ENCODE assay signal across 25 cellular contexts in genomic region chr14:104222396-104223036, GRCh38.
DNase-seq lines count a peak whose midpoint lies in the region; ATAC-seq and TF ChIP-seq lines count a peak whose summit lies in the region.
"Had no signal": no experiment of that assay in that cellular context is flagged by ENCODE, and none has a peak within 500 bp of the region (broad histone marks: within the 10 kb centered on the region; RNA-seq: fewer than 3 reads in every experiment).

No MANE protein-coding gene starts in this region.

- H3K4me1 Mint-ChIP-seq in glutamatergic neuron (ENCODE audit: low read depth, unreplicated experiment) (peaks cover 30% of the 10 kb centered on the region), nephron (peaks cover 47% of the 10 kb centered on the region)

- DNase-seq in A673 (ENCODE audit: low spot score) (no peak), SJCRH30 (peak in 1 of 2 experiments; percentile 26), glutamatergic neuron (peak; percentile 8), erythroblast (lab: John Stamatoyannopoulos, UW) (no peak), esophagus squamous epithelium (lab: John Stamatoyannopoulos, UW) (no peak), COLO668 (lab: John Stamatoyannopoulos, UW; ENCODE audit: unreplicated experiment) (no peak)
- DNase-seq: ACHN; activated CD4-positive, alpha-beta T cell treated with anti-CD3 and anti-CD28 coated beads for 4 hours; activated CD8-positive, alpha-beta T cell treated with anti-CD3 and anti-CD28 coated beads, Interleukin-2, amount 10 ng/mL, durations not matched to agents 7 days and 5 days; GOT3; HFFc6; IMR-90; islet precursor cell; NCI-H1048; OCI-M1; Right ventricle myocardium superior; stimulated activated CD4-positive, alpha-beta T cell treated with anti-CD3 and anti-CD28 coated beads, Interleukin-12 subunit alpha, Interleukin-12 subunit beta, amount 100 ng/mL, for 4 hours; stimulated activated CD4-positive, alpha-beta T cell treated with anti-CD3 and anti-CD28 coated beads, Interleukin-2, amount 100 ng/mL, for 48 hours; stomach had no signal

- 69 to 95% methylated on average over 3 to 5 of the region's 11 CpGs for WGBS in esophagus squamous epithelium, 2 donors

- H3K9me3 ChIP-seq in A673 (ENCODE audit: low read depth, low read length, poor library complexity, severe bottlenecking) (peaks cover 4% of the 10 kb centered on the region), SJCRH30 (replicated peaks) (0 out of 2 replicates have a peak, but pooled peaks cover 2% of the 10 kb centered on the region), esophagus squamous epithelium (peaks cover 0 to 12% (median 3%) of the 10 kb centered on the region in 3 donors)
- H3K9me3 ChIP-seq: pancreas had no signal

- no peaks in the 10 kb centered on the region for H3K36me3 ChIP-seq in A673 (ENCODE audit: insufficient read depth, low read length, poor library complexity, severe bottlenecking)
- peaks cover 7% of the 10 kb centered on the region; the same call in 1 of the 2 replicates for H3K36me3 ChIP-seq in SJCRH30
- no peaks in the 10 kb centered on the region for H3K36me3 ChIP-seq in esophagus squamous epithelium
- H3K36me3 ChIP-seq: pancreas, stomach had no signal

- H3K36me3 Mint-ChIP-seq in glutamatergic neuron (ENCODE audit: unreplicated experiment) (no peaks in the 10 kb centered on the region), nephron (ENCODE audit: low read depth) (no peaks in the 10 kb centered on the region)
- H3K36me3 Mint-ChIP-seq: activated naive CD4-positive, alpha-beta T cell treated with anti-CD3 and anti-CD28 coated beads, Interleukin-2, amount 50 U/mL, for 24 hours had no signal

- H3K27ac Mint-ChIP-seq in glutamatergic neuron (ENCODE audit: unreplicated experiment) (no peak overlapping the region), nephron (peak overlapping the region in 2 of 3 experiments; percentile 53 to 54)
- H3K27ac Mint-ChIP-seq: activated CD8-positive, alpha-beta T cell treated with anti-CD3 and anti-CD28 coated beads, Interleukin-2, amount 10 ng/mL, durations not matched to agents 7 days and 5 days; activated naive CD4-positive, alpha-beta T cell treated with anti-CD3 and anti-CD28 coated beads, Interleukin-2, amount 50 U/mL, for 24 hours; HFFc6 had no signal

- TF ChIP-seq POLR2A in erythroblast (IDR thresholded peaks at IDR 0.05; ENCODE audit: low read length) (no peak), esophagus squamous epithelium (IDR thresholded peaks at IDR 0.05) (no peak)

- no peaks in the 10 kb centered on the region for H3K27me3 ChIP-seq in A673 (replicated peaks; ENCODE audit: insufficient read depth, low read depth, low read length, poor library complexity)
- H3K27me3 ChIP-seq in SJCRH30: no peaks in the 10 kb centered on the region
- H3K27me3 ChIP-seq in esophagus squamous epithelium: peaks cover 0 to 52% (median 0%) of the 10 kb centered on the region in 4 donors
- H3K27me3 ChIP-seq: pancreas had no signal

- TF ChIP-seq CTCF in A673 (conservative IDR thresholded peaks at IDR 0.05; ENCODE audit: low read depth, low read length): no peak
- TF ChIP-seq CTCF in glutamatergic neuron (IDR thresholded peaks at IDR 0.05; ENCODE audit: partially characterized antibody, unreplicated experiment): no peak
- no peak for TF ChIP-seq CTCF in nephron (IDR thresholded peaks at IDR 0.05; ENCODE audit: unreplicated experiment in 3 of 3)
- TF ChIP-seq CTCF in esophagus squamous epithelium (IDR thresholded peaks at IDR 0.05): no peak

- H3K4me3 Mint-ChIP-seq in glutamatergic neuron (ENCODE audit: unreplicated experiment) (no peak overlapping the region), nephron (peak overlapping the region in 2 of 3 experiments; percentile 34 to 60)
- H3K4me3 Mint-ChIP-seq: activated CD8-positive, alpha-beta T cell treated with anti-CD3 and anti-CD28 coated beads, Interleukin-2, amount 10 ng/mL, durations not matched to agents 7 days and 5 days; activated naive CD4-positive, alpha-beta T cell treated with anti-CD3 and anti-CD28 coated beads, Interleukin-2, amount 50 U/mL, for 24 hours; HFFc6 had no signal

- POLR2A ChIA-PET in A673 (lab: Charles Lee; ENCODE audit: low non-redundant PET): no interaction called here

- peak overlapping the region; percentile 93 for H3K27ac ChIP-seq in A673 (ENCODE audit: low read depth, low read length, poor library complexity, severe bottlenecking)
- peak overlapping the region; percentile 97 for H3K27ac ChIP-seq in SJCRH30
- no peak overlapping the region for H3K27ac ChIP-seq in esophagus squamous epithelium
- H3K27ac ChIP-seq: pancreas, stomach had no signal

- H3K9me3 Mint-ChIP-seq in glutamatergic neuron (ENCODE audit: unreplicated experiment) (peaks cover 4% of the 10 kb centered on the region), nephron (no peaks in the 10 kb centered on the region)
- H3K9me3 Mint-ChIP-seq: activated naive CD4-positive, alpha-beta T cell treated with anti-CD3 and anti-CD28 coated beads, Interleukin-2, amount 50 U/mL, for 24 hours had no signal

- BruUV-seq in A673 (replicated peaks; lab: Mats Ljungman, UMichigan): no TSS peak

- ATAC-seq in GM21360 (IDR thresholded peaks at IDR 0.05; ENCODE audit: unreplicated experiment): no peak
- ATAC-seq: GM12878 had no signal

- intact Hi-C loops in A673 (cut with micrococcal nuclease; ENCODE audit: unreplicated experiment): no loop called here
- intact Hi-C loops in esophagus squamous epithelium (cut with DNase I): no loop called here

- peaks cover 3% of the 10 kb centered on the region for H3K27me3 Mint-ChIP-seq in glutamatergic neuron (ENCODE audit: unreplicated experiment)
- H3K27me3 Mint-ChIP-seq in nephron (ENCODE audit: low read depth): peaks cover 31% of the 10 kb centered on the region

- H3K4me1 ChIP-seq in A673 (ENCODE audit: insufficient read depth, low read length, poor library complexity, severe bottlenecking) (peaks cover 53% of the 10 kb centered on the region), SJCRH30 (peaks cover 58% of the 10 kb centered on the region), esophagus squamous epithelium (peaks cover 0 to 20% (median 0%) of the 10 kb centered on the region in 3 donors)

- CTCF ChIA-PET in A673 (lab: Charles Lee): no interaction called here

- no peak overlapping the region for H3K4me3 ChIP-seq in A673 (ENCODE audit: low read depth, low read length, poor library complexity, severe bottlenecking)
- H3K4me3 ChIP-seq in SJCRH30: peak overlapping the region; percentile 70
- H3K4me3 ChIP-seq in esophagus squamous epithelium: no peak overlapping the region
- H3K4me3 ChIP-seq: GM12878, lung, pancreas had no signal

Comparison
In these comparisons a context has a peak if more than half of its experiments do, and no peak if none do; other contexts are left out.
1. H3K27ac ChIP-seq: peak in A673 (single experiment) and SJCRH30 (single experiment); none in esophagus squamous epithelium (0 of 4).